ENCODE assay signal across 25 cellular contexts in the genomic region with DNA sequence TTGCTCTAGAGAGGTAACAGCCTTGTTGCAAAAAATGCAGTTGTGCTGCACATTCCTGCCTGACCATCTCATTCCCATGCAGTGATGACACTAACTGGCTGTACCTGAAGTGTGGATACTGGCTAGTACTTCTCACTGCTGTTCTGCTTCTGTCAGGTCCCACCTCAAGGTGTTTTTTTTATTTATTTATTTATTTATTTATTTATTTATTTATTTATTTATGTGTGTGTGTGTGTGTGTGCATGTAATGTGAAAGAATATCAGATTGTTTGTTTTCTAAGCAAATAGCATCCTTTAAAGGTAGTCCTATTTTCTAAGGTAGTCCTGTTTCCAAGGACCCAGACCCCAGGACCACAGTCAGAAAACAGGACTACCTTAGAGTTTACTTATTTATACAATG.
"Had no signal": no experiment of that assay in that cellular context is flagged by ENCODE, and none has a peak within 500 bp of the region (broad histone marks: within the 10 kb centered on the region; RNA-seq: fewer than 3 reads in every experiment).

No MANE protein-coding gene starts in this region.

- H3K36me3 ChIP-seq: stomach, suprapubic skin, thoracic aorta, thyroid gland, tibial artery, tibial nerve, transverse colon, upper lobe of left lung, upper lobe of right lung, uterus, vagina had no signal

- H3K27me3 ChIP-seq: stomach, suprapubic skin, testis, thyroid gland, tibial artery, tibial nerve, transverse colon, upper lobe of left lung, upper lobe of right lung, uterus, vagina had no signal

- ATAC-seq: stimulated activated effector memory CD8-positive, alpha-beta T cell treated with anti-CD3 and anti-CD28 coated beads, Interleukin-12 subunit alpha, Interleukin-12 subunit beta, amount 100 ng/mL, for 72 hours; stimulated activated memory B cell treated with anti-CD40 and anti-IgM and Interleukin-4, amounts not matched to agents 10 μg/mL and 1 μg/mL and 100 μg/mL, for 72 hours; stimulated activated naive B cell treated with anti-CD40 and anti-IgM and Interleukin-4, amounts not matched to agents 10 μg/mL and 1 μg/mL and 100 μg/mL, for 72 hours; stimulated activated naive CD8-positive, alpha-beta T cell treated with anti-CD3 and anti-CD28 coated beads, Interleukin-15, amount 100 ng/mL, for 72 hours; upper lobe of right lung had no signal

- DNase-seq: stimulated activated CD4-positive, alpha-beta T cell treated with anti-CD3 and anti-CD28 coated beads, Interleukin-2, amount 100 ng/mL, for 48 hours; stimulated activated CD4-positive, alpha-beta T cell treated with anti-CD3 and anti-CD28 coated beads, Interleukin-4, amount 100 ng/mL, for 1 hour; stimulated activated CD4-positive, alpha-beta T cell treated with anti-CD3 and anti-CD28 coated beads, Interleukin-4, amount 100 ng/mL, for 24 hours; stimulated activated CD4-positive, alpha-beta T cell treated with anti-CD3 and anti-CD28 coated beads, Interleukin-4, amount 100 ng/mL, for 4 hours; stimulated activated CD8-positive, alpha-beta memory T cell treated with anti-CD3 and anti-CD28 coated beads, Interleukin-4, amount 100 ng/mL, for 48 hours; stimulated activated naive B cell treated with anti-CD40 and anti-IgM and Interleukin-4, amounts not matched to agents 10 μg/mL and 1 μg/mL and 100 μg/mL, for 72 hours; stimulated activated naive CD4-positive, alpha-beta T cell; stimulated activated naive CD4-positive, alpha-beta T cell treated with Interleukin-2 at 50 U/mL for 16 hours; stimulated activated naive CD8-positive, alpha-beta T cell treated with anti-CD3 and anti-CD28 coated beads, Interleukin-15, amount 100 ng/mL, for 72 hours; stomach; substantia nigra; testis; thyroid gland; tibial artery; transverse colon; upper lobe of left lung; upper lobe of right lung; uterus had no signal

- H3K27ac ChIP-seq: stomach, suprapubic skin, testis, thoracic aorta, thyroid gland, tibial artery, tibial nerve, transverse colon, upper lobe of left lung, upper lobe of right lung, uterus, vagina had no signal

- H3K9me3 ChIP-seq: stomach, suprapubic skin, testis, thoracic aorta, thyroid gland, tibial artery, tibial nerve, transverse colon, upper lobe of left lung, upper lobe of right lung, uterus, vagina had no signal

- H3K4me1 ChIP-seq: stomach, suprapubic skin, testis, thyroid gland, tibial artery, tibial nerve, transverse colon, upper lobe of left lung, upper lobe of right lung, uterus, vagina had no signal

- H3K4me3 ChIP-seq: stomach, suprapubic skin, testis, thoracic aorta, thyroid gland, tibial artery, tibial nerve, transverse colon, upper lobe of left lung, upper lobe of right lung, uterus, vagina had no signal

- FAIRE-seq: urothelium cell line had no signal
